ENCODE assay signal across 1 cellular context in the genomic region with DNA sequence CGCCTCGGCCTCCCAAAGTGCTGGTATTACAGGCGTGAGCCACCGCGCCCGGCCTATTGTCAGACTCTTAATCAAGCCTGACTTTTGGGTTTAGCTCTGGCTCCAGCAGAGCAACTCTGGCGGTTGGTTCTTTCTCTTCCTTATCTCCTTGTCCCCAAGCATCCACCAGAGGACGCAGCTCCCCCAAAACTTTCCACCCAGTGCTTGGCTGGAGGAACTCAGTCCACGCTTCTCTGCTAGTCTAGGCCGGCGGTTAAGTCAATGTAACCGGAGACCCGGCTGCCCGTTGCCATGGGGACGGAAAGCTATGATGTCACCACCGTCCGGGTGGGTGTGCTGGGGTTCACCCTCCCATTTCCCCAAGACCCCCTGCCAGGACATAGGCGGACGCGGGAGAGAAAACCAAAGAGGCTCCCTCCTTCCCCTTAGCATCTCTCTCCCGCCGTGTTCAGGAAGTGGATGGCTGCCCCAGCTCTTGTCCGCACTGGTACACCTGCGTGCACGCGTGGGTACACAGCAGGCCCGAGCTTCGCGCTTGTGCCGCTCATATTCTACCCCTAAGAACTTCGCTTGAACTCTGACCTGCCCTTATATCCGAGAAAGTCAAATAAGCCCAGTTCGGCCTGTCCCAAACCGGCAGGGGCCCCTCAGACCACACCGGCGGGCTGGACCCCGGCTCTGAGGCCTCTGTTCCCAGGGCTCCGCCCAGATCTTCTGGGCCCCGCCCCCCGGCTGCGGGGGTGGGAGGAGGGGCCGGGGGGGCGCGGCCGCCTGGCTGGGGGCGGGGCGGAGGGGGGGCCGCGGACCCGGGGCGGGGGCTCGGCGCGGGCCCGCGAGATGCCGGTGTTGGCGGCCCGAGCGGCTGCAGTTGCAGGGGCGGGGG.
A peak's percentile ranks its signal among the peaks of the same experiment; 100 is the strongest.
TF ChIP-seq lines count a peak whose summit lies in the region.

A gene with protein sequence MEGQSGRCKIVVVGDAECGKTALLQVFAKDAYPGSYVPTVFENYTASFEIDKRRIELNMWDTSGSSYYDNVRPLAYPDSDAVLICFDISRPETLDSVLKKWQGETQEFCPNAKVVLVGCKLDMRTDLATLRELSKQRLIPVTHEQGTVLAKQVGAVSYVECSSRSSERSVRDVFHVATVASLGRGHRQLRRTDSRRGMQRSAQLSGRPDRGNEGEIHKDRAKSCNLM (plus strand): TSS at position 825 of the 883 bp plus-strand sequence. CDS start 117 bp downstream, outside the sequence.

TF ChIP-seq in HepG2, 621 proteins besides CTCF, POLR2A, EP300 and RAD21 (continued from another document and continues in another):
- TF ChIP-seq, protein P1, sequence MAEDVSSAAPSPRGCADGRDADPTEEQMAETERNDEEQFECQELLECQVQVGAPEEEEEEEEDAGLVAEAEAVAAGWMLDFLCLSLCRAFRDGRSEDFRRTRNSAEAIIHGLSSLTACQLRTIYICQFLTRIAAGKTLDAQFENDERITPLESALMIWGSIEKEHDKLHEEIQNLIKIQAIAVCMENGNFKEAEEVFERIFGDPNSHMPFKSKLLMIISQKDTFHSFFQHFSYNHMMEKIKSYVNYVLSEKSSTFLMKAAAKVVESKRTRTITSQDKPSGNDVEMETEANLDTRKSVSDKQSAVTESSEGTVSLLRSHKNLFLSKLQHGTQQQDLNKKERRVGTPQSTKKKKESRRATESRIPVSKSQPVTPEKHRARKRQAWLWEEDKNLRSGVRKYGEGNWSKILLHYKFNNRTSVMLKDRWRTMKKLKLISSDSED (CRISPR knock-in tag; IDR thresholded peaks at IDR 0.05) = no peak
- TF ChIP-seq, protein P2, sequence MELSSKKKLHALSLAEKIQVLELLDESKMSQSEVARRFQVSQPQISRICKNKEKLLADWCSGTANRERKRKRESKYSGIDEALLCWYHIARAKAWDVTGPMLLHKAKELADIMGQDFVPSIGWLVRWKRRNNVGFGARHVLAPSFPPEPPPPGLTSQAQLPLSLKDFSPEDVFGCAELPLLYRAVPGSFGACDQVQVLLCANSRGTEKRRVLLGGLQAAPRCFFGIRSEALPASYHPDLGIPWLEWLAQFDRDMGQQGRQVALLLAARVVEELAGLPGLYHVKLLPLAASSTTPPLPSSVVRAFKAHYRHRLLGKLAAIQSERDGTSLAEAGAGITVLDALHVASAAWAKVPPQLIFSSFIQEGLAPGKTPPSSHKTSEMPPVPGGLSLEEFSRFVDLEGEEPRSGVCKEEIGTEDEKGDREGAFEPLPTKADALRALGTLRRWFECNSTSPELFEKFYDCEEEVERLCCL (CRISPR knock-in tag; IDR thresholded peaks at IDR 0.05; ENCODE audit: borderline replicate concordance) = no peak
- TF ChIP-seq, protein P3, sequence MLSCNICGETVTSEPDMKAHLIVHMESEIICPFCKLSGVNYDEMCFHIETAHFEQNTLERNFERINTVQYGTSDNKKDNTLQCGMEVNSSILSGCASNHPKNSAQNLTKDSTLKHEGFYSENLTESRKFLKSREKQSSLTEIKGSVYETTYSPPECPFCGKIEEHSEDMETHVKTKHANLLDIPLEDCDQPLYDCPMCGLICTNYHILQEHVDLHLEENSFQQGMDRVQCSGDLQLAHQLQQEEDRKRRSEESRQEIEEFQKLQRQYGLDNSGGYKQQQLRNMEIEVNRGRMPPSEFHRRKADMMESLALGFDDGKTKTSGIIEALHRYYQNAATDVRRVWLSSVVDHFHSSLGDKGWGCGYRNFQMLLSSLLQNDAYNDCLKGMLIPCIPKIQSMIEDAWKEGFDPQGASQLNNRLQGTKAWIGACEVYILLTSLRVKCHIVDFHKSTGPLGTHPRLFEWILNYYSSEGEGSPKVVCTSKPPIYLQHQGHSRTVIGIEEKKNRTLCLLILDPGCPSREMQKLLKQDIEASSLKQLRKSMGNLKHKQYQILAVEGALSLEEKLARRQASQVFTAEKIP (CRISPR knock-in tag; IDR thresholded peaks at IDR 0.05; ENCODE audit: borderline replicate concordance) = no peak
- TF ChIP-seq SAFB2 (CRISPR knock-in tag; IDR thresholded peaks at IDR 0.05; ENCODE audit: borderline replicate concordance, low read depth) (no peak), RFX5 (IDR thresholded peaks at IDR 0.05; ENCODE audit: low read depth, low read length) (peak; percentile 75), ZEB1 (IDR thresholded peaks at IDR 0.05; ENCODE audit: insufficient replicate concordance, low read depth) (no peak), ZNF34 (CRISPR knock-in tag; IDR thresholded peaks at IDR 0.05; ENCODE audit: borderline replicate concordance) (no peak), ZNF562 (CRISPR knock-in tag; IDR thresholded peaks at IDR 0.05; ENCODE audit: borderline replicate concordance) (no peak), CHCHD3 (CRISPR knock-in tag; IDR thresholded peaks at IDR 0.05) (no peak), RNF2 (conservative IDR thresholded peaks at IDR 0.05; ENCODE audit: low read depth) (no peak), ZNF484 (CRISPR knock-in tag; IDR thresholded peaks at IDR 0.05; ENCODE audit: borderline replicate concordance, low read depth) (no peak), HDAC1 (CRISPR knock-in tag; IDR thresholded peaks at IDR 0.05) (peak; percentile 62; the same call in 1 of the 2 replicates), MED13 (CRISPR knock-in tag; IDR thresholded peaks at IDR 0.05) (no peak), ZNF30 (CRISPR knock-in tag; IDR thresholded peaks at IDR 0.05) (no peak), NAIF1 (CRISPR knock-in tag; IDR thresholded peaks at IDR 0.05; ENCODE audit: borderline replicate concordance) (no peak), ATM (IDR thresholded peaks at IDR 0.05; ENCODE audit: borderline replicate concordance) (no peak), SOX5 (CRISPR knock-in tag; IDR thresholded peaks at IDR 0.05; ENCODE audit: borderline replicate concordance) (peak; percentile 56; the same call in 1 of the 2 replicates), ADNP (CRISPR knock-in tag; IDR thresholded peaks at IDR 0.05) (no peak), ZNF570 (CRISPR knock-in tag; IDR thresholded peaks at IDR 0.05; ENCODE audit: borderline replicate concordance) (no peak)
- TF ChIP-seq, protein P4, sequence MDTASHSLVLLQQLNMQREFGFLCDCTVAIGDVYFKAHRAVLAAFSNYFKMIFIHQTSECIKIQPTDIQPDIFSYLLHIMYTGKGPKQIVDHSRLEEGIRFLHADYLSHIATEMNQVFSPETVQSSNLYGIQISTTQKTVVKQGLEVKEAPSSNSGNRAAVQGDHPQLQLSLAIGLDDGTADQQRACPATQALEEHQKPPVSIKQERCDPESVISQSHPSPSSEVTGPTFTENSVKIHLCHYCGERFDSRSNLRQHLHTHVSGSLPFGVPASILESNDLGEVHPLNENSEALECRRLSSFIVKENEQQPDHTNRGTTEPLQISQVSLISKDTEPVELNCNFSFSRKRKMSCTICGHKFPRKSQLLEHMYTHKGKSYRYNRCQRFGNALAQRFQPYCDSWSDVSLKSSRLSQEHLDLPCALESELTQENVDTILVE (CRISPR knock-in tag; IDR thresholded peaks at IDR 0.05) = peak; percentile 70; the same call in 1 of the 2 replicates
- TF ChIP-seq, protein P5, sequence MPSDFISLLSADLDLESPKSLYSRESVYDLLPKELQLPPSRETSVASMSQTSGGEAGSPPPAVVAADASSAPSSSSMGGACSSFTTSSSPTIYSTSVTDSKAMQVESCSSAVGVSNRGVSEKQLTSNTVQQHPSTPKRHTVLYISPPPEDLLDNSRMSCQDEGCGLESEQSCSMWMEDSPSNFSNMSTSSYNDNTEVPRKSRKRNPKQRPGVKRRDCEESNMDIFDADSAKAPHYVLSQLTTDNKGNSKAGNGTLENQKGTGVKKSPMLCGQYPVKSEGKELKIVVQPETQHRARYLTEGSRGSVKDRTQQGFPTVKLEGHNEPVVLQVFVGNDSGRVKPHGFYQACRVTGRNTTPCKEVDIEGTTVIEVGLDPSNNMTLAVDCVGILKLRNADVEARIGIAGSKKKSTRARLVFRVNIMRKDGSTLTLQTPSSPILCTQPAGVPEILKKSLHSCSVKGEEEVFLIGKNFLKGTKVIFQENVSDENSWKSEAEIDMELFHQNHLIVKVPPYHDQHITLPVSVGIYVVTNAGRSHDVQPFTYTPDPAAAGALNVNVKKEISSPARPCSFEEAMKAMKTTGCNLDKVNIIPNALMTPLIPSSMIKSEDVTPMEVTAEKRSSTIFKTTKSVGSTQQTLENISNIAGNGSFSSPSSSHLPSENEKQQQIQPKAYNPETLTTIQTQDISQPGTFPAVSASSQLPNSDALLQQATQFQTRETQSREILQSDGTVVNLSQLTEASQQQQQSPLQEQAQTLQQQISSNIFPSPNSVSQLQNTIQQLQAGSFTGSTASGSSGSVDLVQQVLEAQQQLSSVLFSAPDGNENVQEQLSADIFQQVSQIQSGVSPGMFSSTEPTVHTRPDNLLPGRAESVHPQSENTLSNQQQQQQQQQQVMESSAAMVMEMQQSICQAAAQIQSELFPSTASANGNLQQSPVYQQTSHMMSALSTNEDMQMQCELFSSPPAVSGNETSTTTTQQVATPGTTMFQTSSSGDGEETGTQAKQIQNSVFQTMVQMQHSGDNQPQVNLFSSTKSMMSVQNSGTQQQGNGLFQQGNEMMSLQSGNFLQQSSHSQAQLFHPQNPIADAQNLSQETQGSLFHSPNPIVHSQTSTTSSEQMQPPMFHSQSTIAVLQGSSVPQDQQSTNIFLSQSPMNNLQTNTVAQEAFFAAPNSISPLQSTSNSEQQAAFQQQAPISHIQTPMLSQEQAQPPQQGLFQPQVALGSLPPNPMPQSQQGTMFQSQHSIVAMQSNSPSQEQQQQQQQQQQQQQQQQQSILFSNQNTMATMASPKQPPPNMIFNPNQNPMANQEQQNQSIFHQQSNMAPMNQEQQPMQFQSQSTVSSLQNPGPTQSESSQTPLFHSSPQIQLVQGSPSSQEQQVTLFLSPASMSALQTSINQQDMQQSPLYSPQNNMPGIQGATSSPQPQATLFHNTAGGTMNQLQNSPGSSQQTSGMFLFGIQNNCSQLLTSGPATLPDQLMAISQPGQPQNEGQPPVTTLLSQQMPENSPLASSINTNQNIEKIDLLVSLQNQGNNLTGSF (CRISPR knock-in tag; IDR thresholded peaks at IDR 0.05) = no peak
- TF ChIP-seq, protein P6, sequence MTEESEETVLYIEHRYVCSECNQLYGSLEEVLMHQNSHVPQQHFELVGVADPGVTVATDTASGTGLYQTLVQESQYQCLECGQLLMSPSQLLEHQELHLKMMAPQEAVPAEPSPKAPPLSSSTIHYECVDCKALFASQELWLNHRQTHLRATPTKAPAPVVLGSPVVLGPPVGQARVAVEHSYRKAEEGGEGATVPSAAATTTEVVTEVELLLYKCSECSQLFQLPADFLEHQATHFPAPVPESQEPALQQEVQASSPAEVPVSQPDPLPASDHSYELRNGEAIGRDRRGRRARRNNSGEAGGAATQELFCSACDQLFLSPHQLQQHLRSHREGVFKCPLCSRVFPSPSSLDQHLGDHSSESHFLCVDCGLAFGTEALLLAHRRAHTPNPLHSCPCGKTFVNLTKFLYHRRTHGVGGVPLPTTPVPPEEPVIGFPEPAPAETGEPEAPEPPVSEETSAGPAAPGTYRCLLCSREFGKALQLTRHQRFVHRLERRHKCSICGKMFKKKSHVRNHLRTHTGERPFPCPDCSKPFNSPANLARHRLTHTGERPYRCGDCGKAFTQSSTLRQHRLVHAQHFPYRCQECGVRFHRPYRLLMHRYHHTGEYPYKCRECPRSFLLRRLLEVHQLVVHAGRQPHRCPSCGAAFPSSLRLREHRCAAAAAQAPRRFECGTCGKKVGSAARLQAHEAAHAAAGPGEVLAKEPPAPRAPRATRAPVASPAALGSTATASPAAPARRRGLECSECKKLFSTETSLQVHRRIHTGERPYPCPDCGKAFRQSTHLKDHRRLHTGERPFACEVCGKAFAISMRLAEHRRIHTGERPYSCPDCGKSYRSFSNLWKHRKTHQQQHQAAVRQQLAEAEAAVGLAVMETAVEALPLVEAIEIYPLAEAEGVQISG (CRISPR knock-in tag; IDR thresholded peaks at IDR 0.05) = peak; percentile 35; the same call in 1 of the 2 replicates
- TF ChIP-seq, protein P7, sequence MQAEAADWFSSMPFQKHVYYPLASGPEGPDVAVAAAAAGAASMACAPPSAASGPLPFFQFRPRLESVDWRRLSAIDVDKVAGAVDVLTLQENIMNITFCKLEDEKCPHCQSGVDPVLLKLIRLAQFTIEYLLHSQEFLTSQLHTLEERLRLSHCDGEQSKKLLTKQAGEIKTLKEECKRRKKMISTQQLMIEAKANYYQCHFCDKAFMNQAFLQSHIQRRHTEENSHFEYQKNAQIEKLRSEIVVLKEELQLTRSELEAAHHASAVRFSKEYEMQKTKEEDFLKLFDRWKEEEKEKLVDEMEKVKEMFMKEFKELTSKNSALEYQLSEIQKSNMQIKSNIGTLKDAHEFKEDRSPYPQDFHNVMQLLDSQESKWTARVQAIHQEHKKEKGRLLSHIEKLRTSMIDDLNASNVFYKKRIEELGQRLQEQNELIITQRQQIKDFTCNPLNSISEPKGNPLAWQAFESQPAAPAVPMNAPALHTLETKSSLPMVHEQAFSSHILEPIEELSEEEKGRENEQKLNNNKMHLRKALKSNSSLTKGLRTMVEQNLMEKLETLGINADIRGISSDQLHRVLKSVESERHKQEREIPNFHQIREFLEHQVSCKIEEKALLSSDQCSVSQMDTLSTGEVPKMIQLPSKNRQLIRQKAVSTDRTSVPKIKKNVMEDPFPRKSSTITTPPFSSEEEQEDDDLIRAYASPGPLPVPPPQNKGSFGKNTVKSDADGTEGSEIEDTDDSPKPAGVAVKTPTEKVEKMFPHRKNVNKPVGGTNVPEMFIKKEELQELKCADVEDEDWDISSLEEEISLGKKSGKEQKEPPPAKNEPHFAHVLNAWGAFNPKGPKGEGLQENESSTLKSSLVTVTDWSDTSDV (CRISPR knock-in tag; IDR thresholded peaks at IDR 0.05) = no peak
- TF ChIP-seq, protein P8, sequence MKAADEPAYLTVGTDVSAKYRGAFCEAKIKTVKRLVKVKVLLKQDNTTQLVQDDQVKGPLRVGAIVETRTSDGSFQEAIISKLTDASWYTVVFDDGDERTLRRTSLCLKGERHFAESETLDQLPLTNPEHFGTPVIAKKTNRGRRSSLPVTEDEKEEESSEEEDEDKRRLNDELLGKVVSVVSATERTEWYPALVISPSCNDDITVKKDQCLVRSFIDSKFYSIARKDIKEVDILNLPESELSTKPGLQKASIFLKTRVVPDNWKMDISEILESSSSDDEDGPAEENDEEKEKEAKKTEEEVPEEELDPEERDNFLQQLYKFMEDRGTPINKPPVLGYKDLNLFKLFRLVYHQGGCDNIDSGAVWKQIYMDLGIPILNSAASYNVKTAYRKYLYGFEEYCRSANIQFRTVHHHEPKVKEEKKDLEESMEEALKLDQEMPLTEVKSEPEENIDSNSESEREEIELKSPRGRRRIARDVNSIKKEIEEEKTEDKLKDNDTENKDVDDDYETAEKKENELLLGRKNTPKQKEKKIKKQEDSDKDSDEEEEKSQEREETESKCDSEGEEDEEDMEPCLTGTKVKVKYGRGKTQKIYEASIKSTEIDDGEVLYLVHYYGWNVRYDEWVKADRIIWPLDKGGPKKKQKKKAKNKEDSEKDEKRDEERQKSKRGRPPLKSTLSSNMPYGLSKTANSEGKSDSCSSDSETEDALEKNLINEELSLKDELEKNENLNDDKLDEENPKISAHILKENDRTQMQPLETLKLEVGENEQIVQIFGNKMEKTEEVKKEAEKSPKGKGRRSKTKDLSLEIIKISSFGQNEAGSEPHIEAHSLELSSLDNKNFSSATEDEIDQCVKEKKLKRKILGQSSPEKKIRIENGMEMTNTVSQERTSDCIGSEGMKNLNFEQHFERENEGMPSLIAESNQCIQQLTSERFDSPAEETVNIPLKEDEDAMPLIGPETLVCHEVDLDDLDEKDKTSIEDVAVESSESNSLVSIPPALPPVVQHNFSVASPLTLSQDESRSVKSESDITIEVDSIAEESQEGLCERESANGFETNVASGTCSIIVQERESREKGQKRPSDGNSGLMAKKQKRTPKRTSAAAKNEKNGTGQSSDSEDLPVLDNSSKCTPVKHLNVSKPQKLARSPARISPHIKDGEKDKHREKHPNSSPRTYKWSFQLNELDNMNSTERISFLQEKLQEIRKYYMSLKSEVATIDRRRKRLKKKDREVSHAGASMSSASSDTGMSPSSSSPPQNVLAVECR (CRISPR knock-in tag; IDR thresholded peaks at IDR 0.05; ENCODE audit: borderline replicate concordance) = peak; percentile 85
- TF ChIP-seq, protein P9, sequence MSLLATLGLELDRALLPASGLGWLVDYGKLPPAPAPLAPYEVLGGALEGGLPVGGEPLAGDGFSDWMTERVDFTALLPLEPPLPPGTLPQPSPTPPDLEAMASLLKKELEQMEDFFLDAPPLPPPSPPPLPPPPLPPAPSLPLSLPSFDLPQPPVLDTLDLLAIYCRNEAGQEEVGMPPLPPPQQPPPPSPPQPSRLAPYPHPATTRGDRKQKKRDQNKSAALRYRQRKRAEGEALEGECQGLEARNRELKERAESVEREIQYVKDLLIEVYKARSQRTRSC (CRISPR knock-in tag; IDR thresholded peaks at IDR 0.05; ENCODE audit: low read depth) = no peak
